8 cellular contexts compared by ENCODE assay signal in genomic region chr7:96320437-96320836, GRCh38. TPM values are rescaled to one million over a fixed set of nuclear protein-coding genes. Genes with fewer than 3 reads are reported as not detected.
DNase-seq lines count a peak whose midpoint lies in the region; ATAC-seq, FAIRE-seq and TF ChIP-seq lines count a peak whose summit lies in the region.

No MANE protein-coding gene starts in this region.

- TF ChIP-seq RAD21 in A549 (conservative IDR thresholded peaks at IDR 0.05 in 1 of 2, IDR thresholded peaks at IDR 0.05 in 1 of 2) = no peak

- H3K36me3 Mint-ChIP-seq in activated T-helper 1 cell treated with anti-CD3 and anti-CD28 coated beads, Interleukin-12 subunit alpha, Interleukin-12 subunit beta, Interleukin-2, Interleukin-4 antibody, amounts not matched to agents 30 ng/mL and 10 ng/mL and 1 ng/mL, durations not matched to agents 14 hours and 24 hours and 36 hours (ENCODE audit: low read depth) = peaks cover 4% of the 10 kb centered on the region
- H3K36me3 Mint-ChIP-seq in mesothelial cell of epicardium = peaks cover 2% of the 10 kb centered on the region

- peaks cover 10% of the 10 kb centered on the region for H3K4me1 ChIP-seq in A549

- FAIRE-seq in A549 (lab: Jason Lieb, UNC) (no peak), urothelium cell line (lab: Jason Lieb, UNC) (no peak), HTR-8/SVneo (lab: Jason Lieb, UNC) (no peak)

- TF ChIP-seq POLR2A in A549 (IDR thresholded peaks at IDR 0.05; ENCODE audit: low read length) = no peak

- H3K27ac ChIP-seq in A549 = peak overlapping the region; percentile 97 to 99; a peak in 4 of 6 replicates

- no peak for DNase-seq in A549 (ENCODE audit: low read depth in 1 of 2, low spot score in 1 of 2)
- DNase-seq in activated T-helper 1 cell treated with anti-CD3 and anti-CD28 coated beads, Interleukin-12 subunit alpha, Interleukin-12 subunit beta, Interleukin-2, Interleukin-4 antibody, amounts not matched to agents 30 ng/mL and 10 ng/mL and 1 ng/mL, durations not matched to agents 14 hours and 24 hours and 36 hours (ENCODE audit: low spot score) = no peak
- DNase-seq in mesothelial cell of epicardium (ENCODE audit: low spot score in 2 of 2, unreplicated experiment in 2 of 2) = no peak
- DNase-seq in activated effector memory CD4-positive, alpha-beta T cell treated with anti-CD3 and anti-CD28 coated beads, Interleukin-2, amount 50 U/mL, for 16 hours = no peak
- DNase-seq in urothelium cell line (ENCODE audit: low spot score) = no peak
- DNase-seq in HTR-8/SVneo (ENCODE audit: insufficient read length, low spot score) = no peak

- peak overlapping the region; percentile 95 for H3K4me3 Mint-ChIP-seq in activated T-helper 1 cell treated with anti-CD3 and anti-CD28 coated beads, Interleukin-12 subunit alpha, Interleukin-12 subunit beta, Interleukin-2, Interleukin-4 antibody, amounts not matched to agents 30 ng/mL and 10 ng/mL and 1 ng/mL, durations not matched to agents 14 hours and 24 hours and 36 hours
- H3K4me3 Mint-ChIP-seq in mesothelial cell of epicardium = peak overlapping the region; percentile 91

- peak overlapping the region; percentile 98 for H3K27ac Mint-ChIP-seq in activated T-helper 1 cell treated with anti-CD3 and anti-CD28 coated beads, Interleukin-12 subunit alpha, Interleukin-12 subunit beta, Interleukin-2, Interleukin-4 antibody, amounts not matched to agents 30 ng/mL and 10 ng/mL and 1 ng/mL, durations not matched to agents 14 hours and 24 hours and 36 hours
- peak overlapping the region; percentile 98 for H3K27ac Mint-ChIP-seq in mesothelial cell of epicardium

- intact Hi-C loops in activated T-helper 1 cell treated with anti-CD3 and anti-CD28 coated beads, Interleukin-12 subunit alpha, Interleukin-12 subunit beta, Interleukin-2, Interleukin-4 antibody, amounts not matched to agents 30 ng/mL and 10 ng/mL and 1 ng/mL, durations not matched to agents 14 hours and 24 hours and 36 hours (cut with micrococcal nuclease) = loop anchor here (1.0 to 10.0 kb wide), 7 partner anchors 16 to 1814 kb away; partner anchors contain the start of genes SDHAF3 and SEM1

- no peaks in the 10 kb centered on the region for H3K27me3 Mint-ChIP-seq in activated T-helper 1 cell treated with anti-CD3 and anti-CD28 coated beads, Interleukin-12 subunit alpha, Interleukin-12 subunit beta, Interleukin-2, Interleukin-4 antibody, amounts not matched to agents 30 ng/mL and 10 ng/mL and 1 ng/mL, durations not matched to agents 14 hours and 24 hours and 36 hours (ENCODE audit: insufficient read depth)
- no peaks in the 10 kb centered on the region for H3K27me3 Mint-ChIP-seq in mesothelial cell of epicardium (ENCODE audit: low read depth)

- TF ChIP-seq EP300 in A549 (IDR thresholded peaks at IDR 0.05) = no peak

- CTCF ChIA-PET in A549 (lab: Yijun Ruan, JAX) = no interaction called here

- POLR2A ChIA-PET in A549 (lab: Yijun Ruan, JAX) = no interaction called here

- no peak for ATAC-seq in A549
- ATAC-seq in GM18909 (IDR thresholded peaks at IDR 0.05; ENCODE audit: poor library complexity, unreplicated experiment) = peak; percentile 40
- ATAC-seq in HG03135 (IDR thresholded peaks at IDR 0.05; ENCODE audit: unreplicated experiment) = peak; percentile 40

- H3K9me3 ChIP-seq in A549 = no peaks in the 10 kb centered on the region

- peak overlapping the region; percentile 93 for H3K4me3 ChIP-seq in A549

- H3K4me2 ChIP-seq in A549 = peak overlapping the region; percentile 98

- TF ChIP-seq CTCF in A549 (IDR thresholded peaks at IDR 0.05) = no peak
- no peak for TF ChIP-seq CTCF in mesothelial cell of epicardium (IDR thresholded peaks at IDR 0.05; ENCODE audit: unreplicated experiment)

- peaks cover 5% of the 10 kb centered on the region for H3K9me3 Mint-ChIP-seq in activated T-helper 1 cell treated with anti-CD3 and anti-CD28 coated beads, Interleukin-12 subunit alpha, Interleukin-12 subunit beta, Interleukin-2, Interleukin-4 antibody, amounts not matched to agents 30 ng/mL and 10 ng/mL and 1 ng/mL, durations not matched to agents 14 hours and 24 hours and 36 hours
- no peaks in the 10 kb centered on the region for H3K9me3 Mint-ChIP-seq in mesothelial cell of epicardium

- 43% methylated on average over 2 of the region's 2 CpGs for WGBS in A549 (ENCODE audit: missing lambda C conversion rate)

- peaks cover 41% of the 10 kb centered on the region for H3K4me1 Mint-ChIP-seq in activated T-helper 1 cell treated with anti-CD3 and anti-CD28 coated beads, Interleukin-12 subunit alpha, Interleukin-12 subunit beta, Interleukin-2, Interleukin-4 antibody, amounts not matched to agents 30 ng/mL and 10 ng/mL and 1 ng/mL, durations not matched to agents 14 hours and 24 hours and 36 hours (ENCODE audit: low read depth)
- peaks cover 12% of the 10 kb centered on the region for H3K4me1 Mint-ChIP-seq in mesothelial cell of epicardium

TF ChIP-seq in A549, 52 proteins besides CTCF, POLR2A, EP300 and RAD21:
- TF ChIP-seq RCOR1 (IDR thresholded peaks at IDR 0.05; ENCODE audit: low read depth, low read length) (no peak), HEYL (CRISPR knock-in tag; IDR thresholded peaks at IDR 0.05) (no peak), RARB (CRISPR knock-in tag; IDR thresholded peaks at IDR 0.05) (no peak), HDAC2 (IDR thresholded peaks at IDR 0.05) (no peak), FOSB (CRISPR knock-in tag; IDR thresholded peaks at IDR 0.05) (no peak), TP53 (CRISPR knock-in tag; IDR thresholded peaks at IDR 0.05) (no peak), EHMT2 (IDR thresholded peaks at IDR 0.05; ENCODE audit: low read depth) (no peak), CHD2 (IDR thresholded peaks at IDR 0.05; ENCODE audit: low read length, partially characterized antibody) (no peak), MYC (IDR thresholded peaks at IDR 0.05; ENCODE audit: borderline replicate concordance, low read length) (no peak), GATA3 (IDR thresholded peaks at IDR 0.05; ENCODE audit: borderline replicate concordance) (no peak), TFCP2L1 (CRISPR knock-in tag; IDR thresholded peaks at IDR 0.05) (no peak), ATOH8 (CRISPR knock-in tag; IDR thresholded peaks at IDR 0.05; ENCODE audit: low read depth) (no peak)

RNA-seq across cellular contexts. Expression of gene SLC25A13, which starts 1.5 kb away (rescaled TPM):
- 51.0 and 53.0 TPM in 2 replicates for polyA plus RNA-seq in A549 (2011; rRNA removed)
- polyA plus RNA-seq in A549 (2012; cell fraction: cytosol; rRNA removed) = 16.2 and 19.6 TPM in 2 replicates
- 11.4 and 21.5 TPM in 2 replicates for polyA plus RNA-seq in A549 (2012; cell fraction: nucleus; rRNA removed)
- 31.3 to 32.7 TPM (median 32.2 TPM) in 3 replicates for polyA plus RNA-seq in A549 (2017; fragmentation: RNase III; extraction: RNeasy Plus Mini Kit Qiagen cat#74134 plus additional on column Dnase treatment)
- polyA minus RNA-seq in A549 (2011; rRNA and poly(A)+ RNA removed) = 24.7 and 26.8 TPM in 2 replicates
- total RNA-seq in activated T-helper 1 cell treated with anti-CD3 and anti-CD28 coated beads, Interleukin-12 subunit alpha, Interleukin-12 subunit beta, Interleukin-2, Interleukin-4 antibody, amounts not matched to agents 30 ng/mL and 10 ng/mL and 1 ng/mL, durations not matched to agents 14 hours and 24 hours and 36 hours = 18.5 and 21.0 TPM in 2 replicates
- total RNA-seq in mesothelial cell of epicardium = 42.3 to 47.4 TPM (median 43.1 TPM) in 3 replicates

Comparison
In these comparisons a context has a peak if more than half of its experiments do, and no peak if none do; other contexts are left out.
1. ATAC-seq: peak in GM18909 (single experiment) and HG03135 (single experiment); none in A549 (0 of 2).